7 cellular contexts compared by ENCODE assay signal in genomic region chr2:163265562-163265961, GRCh38.
"Had no signal": no experiment of that assay in that cellular context is flagged by ENCODE, and none has a peak within 500 bp of the region (broad histone marks: within the 10 kb centered on the region; RNA-seq: fewer than 3 reads in every experiment).

No MANE protein-coding gene starts in this region.

- FAIRE-seq: GM12878, GM12891, GM12892, GM18507, GM19239 had no signal

- DNase-seq: GDM1, GF-D8 had no signal

- H3K4me3 ChIP-seq: GM12878 had no signal

- ATAC-seq: GM12878 had no signal
